21 cellular contexts compared by ENCODE assay signal in the genomic region with DNA sequence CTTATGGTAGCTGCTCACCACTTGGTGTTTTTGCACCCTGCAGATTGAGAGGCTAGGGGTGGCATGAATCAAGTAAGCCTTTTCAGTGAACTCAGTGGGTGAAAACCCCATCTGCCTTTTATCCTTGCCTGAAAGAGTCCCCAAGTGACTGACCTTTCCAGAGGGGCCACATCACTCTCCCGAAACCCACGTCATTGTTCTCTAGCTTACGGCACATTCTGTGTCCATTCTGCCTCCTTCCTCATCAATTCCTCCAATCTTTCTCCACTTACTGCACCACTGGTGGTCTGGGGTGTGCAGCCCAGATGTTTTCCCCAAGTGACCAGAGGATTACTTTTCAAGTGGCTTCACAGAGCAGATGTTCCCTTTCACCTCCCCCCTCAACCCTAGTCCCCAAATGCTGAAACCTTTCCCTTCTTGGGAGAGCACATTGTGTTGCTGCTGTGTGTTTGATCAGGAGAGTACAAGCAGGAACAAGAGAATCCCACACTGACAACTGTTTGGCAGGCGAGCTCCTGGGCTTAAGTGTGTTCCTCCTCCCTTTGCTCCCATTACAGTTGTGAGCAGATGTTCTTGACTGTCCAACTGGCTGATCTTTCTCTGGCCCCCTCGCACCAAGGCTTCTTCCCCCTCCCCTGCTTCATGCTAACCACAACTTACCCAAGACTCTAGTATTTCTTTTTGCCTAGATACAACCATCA.
"Had no signal": no experiment of that assay in that cellular context is flagged by ENCODE, and none has a peak within 500 bp of the region (broad histone marks: within the 10 kb centered on the region; RNA-seq: fewer than 3 reads in every experiment).

No MANE protein-coding gene starts in this region.

- H3K27me3 ChIP-seq: colonic mucosa, heart right ventricle, ovary, tibial artery, upper lobe of left lung, uterus had no signal

- H3K9me3 ChIP-seq: colonic mucosa, mucosa of descending colon, ovary, tibial artery, upper lobe of left lung, uterus had no signal

- H3K4me3 ChIP-seq: colonic mucosa, heart right ventricle, mucosa of descending colon, ovary, tibial artery, upper lobe of left lung, uterus had no signal

- ATAC-seq: mucosa of descending colon; naive thymus-derived CD8-positive, alpha-beta T cell; stimulated activated memory B cell treated with anti-CD40 and anti-IgM and Interleukin-4, amounts not matched to agents 10 μg/mL and 1 μg/mL and 100 μg/mL, for 72 hours had no signal

- H3K27ac ChIP-seq: colonic mucosa, heart right ventricle, ovary, tibial artery, upper lobe of left lung, uterus had no signal

- H3K4me1 ChIP-seq: colonic mucosa, heart right ventricle, tibial artery, upper lobe of left lung, uterus had no signal

- DNase-seq: colonic mucosa; dermis blood vessel endothelial cell; erythroblast; foreskin melanocyte; hypothalamus; kidney glomerular epithelial cell; mammary epithelial cell; mucosa of descending colon; naive thymus-derived CD8-positive, alpha-beta T cell; nucleus accumbens; ovary; retina; stimulated activated CD4-positive, alpha-beta T cell treated with anti-CD3 and anti-CD28 coated beads, Interleukin-4, amount 100 ng/mL, for 1 hour; stimulated activated CD8-positive, alpha-beta memory T cell treated with anti-CD3 and anti-CD28 coated beads, Interleukin-4, amount 100 ng/mL, for 48 hours; tibial artery; upper lobe of left lung had no signal

- H3K36me3 ChIP-seq: colonic mucosa, heart right ventricle, ovary, tibial artery, upper lobe of left lung, uterus had no signal

- FAIRE-seq: endothelial cell of umbilical vein, islet of Langerhans had no signal
